Comparison of ENCODE assay signal across 9 cellular contexts in the genomic region with DNA sequence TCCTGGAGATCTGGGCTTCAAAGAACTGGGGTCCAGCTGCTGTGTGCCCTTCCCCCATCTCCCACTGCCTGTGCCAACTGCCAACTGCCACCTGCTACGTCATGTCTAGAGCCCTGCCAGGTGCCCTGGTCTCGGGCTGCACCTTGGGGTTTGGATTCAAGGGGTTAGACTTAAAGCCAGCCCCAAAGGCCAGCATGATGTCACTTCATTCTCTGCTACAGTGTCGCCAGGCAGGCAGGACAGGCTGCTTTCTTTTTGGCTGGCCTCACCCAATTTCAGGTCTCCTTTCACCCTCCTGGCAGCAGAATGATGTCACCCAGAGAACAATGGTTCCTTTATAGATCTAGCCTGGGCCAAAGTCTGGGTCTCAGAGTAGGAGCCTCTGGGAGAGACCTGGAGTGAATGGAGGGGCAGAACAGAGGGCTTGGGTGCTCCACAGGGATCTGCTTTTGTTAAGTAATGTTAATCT.
DNase-seq lines count a peak whose midpoint lies in the region; ATAC-seq and TF ChIP-seq lines count a peak whose summit lies in the region.
"Had no signal": no experiment of that assay in that cellular context is flagged by ENCODE, and none has a peak within 500 bp of the region (broad histone marks: within the 10 kb centered on the region; RNA-seq: fewer than 3 reads in every experiment).

No MANE protein-coding gene starts in this region.

- DNase-seq in NCI-H1105 (lab: John Stamatoyannopoulos, UW) (peak; percentile 62), chondrocyte (ENCODE audit: low spot score) (no peak), medulla oblongata (ENCODE audit: extremely low spot score) (peak; percentile 45), MM.1S (no peak), OCI-LY7 (ENCODE audit: low spot score) (no peak), HK-2 (ENCODE audit: unreplicated experiment) (no peak)
- DNase-seq: brain microvascular endothelial cell had no signal

- H3K36me3 Mint-ChIP-seq in chondrocyte (ENCODE audit: low read depth) = peaks cover 9% of the 10 kb centered on the region

- no TSS peak for BruUV-seq in OCI-LY7 (replicated peaks; lab: Mats Ljungman, UMichigan)

- H4K20me1 ChIP-seq in MM.1S (ENCODE audit: insufficient read depth, low read length) = no peaks in the 10 kb centered on the region
- H4K20me1 ChIP-seq in OCI-LY7 (ENCODE audit: insufficient read depth, low read length) = no peaks in the 10 kb centered on the region

- H3K79me2 ChIP-seq in MM.1S (ENCODE audit: low read length) (no peaks in the 10 kb centered on the region), OCI-LY7 (ENCODE audit: insufficient read depth, low read depth, low read length) (no peaks in the 10 kb centered on the region)

- POLR2A ChIA-PET in OCI-LY7 (lab: Charles Lee) = no interaction called here

- H3K27me3 Mint-ChIP-seq in chondrocyte (ENCODE audit: low read depth) = no peaks in the 10 kb centered on the region

- H2AFZ ChIP-seq in MM.1S (ENCODE audit: low read length) = no peak overlapping the region
- H2AFZ ChIP-seq in OCI-LY7 (ENCODE audit: low read length) = no peak overlapping the region

- H3K4me1 ChIP-seq in MM.1S (ENCODE audit: low read length) (no peaks in the 10 kb centered on the region), OCI-LY7 (ENCODE audit: insufficient read depth, low read length, poor library complexity, severe bottlenecking) (no peaks in the 10 kb centered on the region)

- no peak overlapping the region for H3K4me2 ChIP-seq in MM.1S (ENCODE audit: low read depth, low read length)
- no peak overlapping the region for H3K4me2 ChIP-seq in OCI-LY7 (ENCODE audit: low read length)

- H3K9me2 ChIP-seq in MM.1S (replicated peaks; ENCODE audit: insufficient read depth, low read length) = no peaks in the 10 kb centered on the region
- H3K9me2 ChIP-seq in OCI-LY7 (ENCODE audit: insufficient read depth, low read length) = no peaks in the 10 kb centered on the region

- no peaks in the 10 kb centered on the region for H3F3A ChIP-seq in MM.1S (ENCODE audit: insufficient read depth, low read length)

- H3K9me3 ChIP-seq in MM.1S (replicated peaks; ENCODE audit: insufficient read depth, low read length) = no peaks in the 10 kb centered on the region
- H3K9me3 ChIP-seq in OCI-LY7 (ENCODE audit: low read length) = no peaks in the 10 kb centered on the region

- intact Hi-C loops in OCI-LY7 (cut with micrococcal nuclease; ENCODE audit: unreplicated experiment) = no loop called here

- CTCF ChIA-PET in OCI-LY7 (lab: Charles Lee; ENCODE audit: unreplicated experiment) = no interaction called here

- ATAC-seq in GM19397 (IDR thresholded peaks at IDR 0.05; ENCODE audit: unreplicated experiment) = no peak

- H3K27ac ChIP-seq in 22Rv1 (peak overlapping the region; percentile 40), MM.1S (ENCODE audit: low read length) (no peak overlapping the region), OCI-LY7 (ENCODE audit: low read depth, low read length, poor library complexity, severe bottlenecking) (no peak overlapping the region)
- H3K27ac ChIP-seq: brain microvascular endothelial cell had no signal

- H3K4me3 ChIP-seq in MM.1S (ENCODE audit: low read length) = no peak overlapping the region
- no peak overlapping the region for H3K4me3 ChIP-seq in OCI-LY7 (ENCODE audit: low read depth, low read length, poor library complexity, severe bottlenecking)

- peaks cover 15% of the 10 kb centered on the region for H3K4me1 Mint-ChIP-seq in chondrocyte (ENCODE audit: low read depth)

- H3K27ac Mint-ChIP-seq in chondrocyte (ENCODE audit: unreplicated experiment) = peak overlapping the region; percentile 56

- H3K9ac ChIP-seq in MM.1S (ENCODE audit: low read length) = no peak overlapping the region

- peaks cover 5% of the 10 kb centered on the region for H3K9me3 Mint-ChIP-seq in chondrocyte (ENCODE audit: low read depth)

- no peak for TF ChIP-seq CTCF in 22Rv1 (IDR thresholded peaks at IDR 0.05)
- no peak for TF ChIP-seq CTCF in chondrocyte (IDR thresholded peaks at IDR 0.05)
- TF ChIP-seq CTCF in MM.1S (IDR thresholded peaks at IDR 0.05; ENCODE audit: low read length) = no peak
- TF ChIP-seq CTCF in OCI-LY7 (conservative IDR thresholded peaks at IDR 0.05; ENCODE audit: low read length) = no peak

- H3K36me3 ChIP-seq in MM.1S (replicated peaks; ENCODE audit: insufficient read depth, low read length) (no peaks in the 10 kb centered on the region), OCI-LY7 (ENCODE audit: insufficient read depth, low read length) (no peaks in the 10 kb centered on the region)
- H3K36me3 ChIP-seq: brain microvascular endothelial cell had no signal

- no peak overlapping the region for H3K4me3 Mint-ChIP-seq in chondrocyte (ENCODE audit: unreplicated experiment)

- peaks cover 8% of the 10 kb centered on the region; the same call in 1 of the 2 replicates for H3K27me3 ChIP-seq in MM.1S (replicated peaks; ENCODE audit: insufficient read depth, low read length)
- H3K27me3 ChIP-seq: brain microvascular endothelial cell had no signal

Comparison
In these comparisons a context has a peak if more than half of its experiments do, and no peak if none do; other contexts are left out.
1. DNase-seq: peak in NCI-H1105 (single experiment) and medulla oblongata (single experiment); none in chondrocyte (single experiment), MM.1S (single experiment), OCI-LY7 (single experiment) and HK-2 (single experiment).